17 cellular contexts compared by ENCODE assay signal in the genomic region with DNA sequence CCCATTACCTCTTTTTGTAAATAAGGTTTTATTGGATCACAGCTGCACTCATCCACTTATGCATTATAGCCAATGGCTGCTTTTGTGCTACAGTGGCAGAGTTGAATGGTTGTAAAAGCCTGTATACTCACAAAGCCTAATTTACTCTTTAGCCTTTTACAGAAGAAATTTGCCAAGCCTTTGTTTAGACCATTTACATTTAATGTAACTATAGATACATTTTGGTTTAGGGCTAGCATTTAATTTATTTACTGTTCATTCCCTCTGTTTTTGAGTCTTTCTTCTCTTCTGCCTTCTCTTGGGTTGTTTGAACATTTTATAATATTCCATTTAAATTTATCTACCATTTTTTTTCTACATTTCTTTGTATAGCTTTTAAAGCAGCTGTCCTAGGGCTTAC.
DNase-seq lines count a peak whose midpoint lies in the region; ATAC-seq, FAIRE-seq and TF ChIP-seq lines count a peak whose summit lies in the region.
"Had no signal": no experiment of that assay in that cellular context is flagged by ENCODE, and none has a peak within 500 bp of the region (broad histone marks: within the 10 kb centered on the region; RNA-seq: fewer than 3 reads in every experiment).

No MANE protein-coding gene starts in this region.

- TF ChIP-seq RAD21 in HCT116 (IDR thresholded peaks at IDR 0.05; ENCODE audit: low read depth) (no peak), K562 (CRISPR knock-in tag; conservative IDR thresholded peaks at IDR 0.05 in 1 of 2, IDR thresholded peaks at IDR 0.05 in 1 of 2) (no peak)

- TF ChIP-seq CTCF in HCT116 (IDR thresholded peaks at IDR 0.05 in 2 of 3, conservative IDR thresholded peaks at IDR 0.05 in 1 of 3; ENCODE audit: borderline replicate concordance in 1 of 3, insufficient read depth in 1 of 3, low read depth in 2 of 3, low read length in 2 of 3) = no peak
- no peak for TF ChIP-seq CTCF in K562 (IDR thresholded peaks at IDR 0.05 in 2 of 3, conservative IDR thresholded peaks at IDR 0.05 in 1 of 3; ENCODE audit: insufficient read depth in 2 of 3, low read depth in 1 of 3, low read length in 3 of 3)
- TF ChIP-seq CTCF in gastrocnemius medialis (IDR thresholded peaks at IDR 0.05 in 4 of 5, conservative IDR thresholded peaks at IDR 0.05 in 1 of 5) = no peak

- H2AFZ ChIP-seq in HCT116 (ENCODE audit: low read depth, low read length, poor library complexity, severe bottlenecking) = peak overlapping the region; percentile 42
- H2AFZ ChIP-seq in K562 (ENCODE audit: low read depth, low read length) = peak overlapping the region; percentile 26; the same call in 1 of the 2 replicates

- CTCF ChIA-PET in HCT116 (lab: Charles Lee) (interaction anchor here (2.2 kb wide), 1 partner anchor 265 kb away, joined by 5 read pairs; no protein-coding TSS in a partner anchor), K562 (lab: Yijun Ruan, JAX; ENCODE audit: low intra/inter-chr PET ratio) (no interaction called here)

- no peaks in the 10 kb centered on the region for H4K20me1 ChIP-seq in HCT116 (ENCODE audit: insufficient read depth)
- H4K20me1 ChIP-seq in K562 (replicated peaks; ENCODE audit: control insufficient read depth, insufficient read depth, low read length) = no peaks in the 10 kb centered on the region

- H3K79me2 ChIP-seq in HCT116 (ENCODE audit: insufficient read depth, low read length) (no peaks in the 10 kb centered on the region), K562 (ENCODE audit: control insufficient read depth, insufficient read depth, low read length) (no peaks in the 10 kb centered on the region)

- no peak overlapping the region for H3K9ac ChIP-seq in HCT116 (ENCODE audit: low read length)
- no peak overlapping the region for H3K9ac ChIP-seq in K562 (ENCODE audit: insufficient read depth in 1 of 2, low read depth in 2 of 2, low read length in 2 of 2)
- H3K9ac ChIP-seq: SK-N-SH had no signal

- no peak for FAIRE-seq in K562 (lab: Jason Lieb, UNC)
- FAIRE-seq: GM12878 had no signal

- POLR2A ChIA-PET in HCT116 (lab: Charles Lee) (no interaction called here), K562 (lab: Yijun Ruan, JAX) (no interaction called here)

- H3K4me2 ChIP-seq in HCT116 (ENCODE audit: low read length) = no peak overlapping the region
- no peak overlapping the region for H3K4me2 ChIP-seq in K562 (ENCODE audit: insufficient read depth, low read length)
- H3K4me2 ChIP-seq: SK-N-SH had no signal

- H3K36me3 ChIP-seq in HCT116 (ENCODE audit: control insufficient read depth in 1 of 2, insufficient read depth in 2 of 2, low read length in 2 of 2) (no peaks in the 10 kb centered on the region), K562 (ENCODE audit: control insufficient read depth, insufficient read depth, low read length) (no peaks in the 10 kb centered on the region), gastrocnemius medialis (no peaks in the 10 kb centered on the region)

- H3K9me3 ChIP-seq in HCT116 (ENCODE audit: control insufficient read depth in 1 of 2, insufficient read depth in 1 of 2, low read depth in 1 of 2, low read length in 2 of 2) (no peaks in the 10 kb centered on the region), K562 (replicated peaks; ENCODE audit: control insufficient read depth, insufficient read depth, low read depth, low read length) (no peaks in the 10 kb centered on the region), gastrocnemius medialis (no peaks in the 10 kb centered on the region)
- H3K9me3 ChIP-seq: SK-N-SH had no signal

- H3K4me3 ChIP-seq in HCT116 (replicated peaks in 1 of 2; ENCODE audit: low read depth in 1 of 2, low read length in 2 of 2) = no peak overlapping the region
- no peak overlapping the region for H3K4me3 ChIP-seq in K562
- no peak overlapping the region for H3K4me3 ChIP-seq in gastrocnemius medialis
- H3K4me3 ChIP-seq: GM12878 had no signal

- DNase-seq in NCI-H1105 treated with DMSO at 0.1 percent for 48 hours (lab: John Stamatoyannopoulos, UW) = peak; percentile 14
- no peak for DNase-seq in NCI-H1105 (lab: John Stamatoyannopoulos, UW)
- no peak for DNase-seq in HCT116 (ENCODE audit: low read depth, low spot score)
- peak; percentile 95 for DNase-seq in NCI-H748 (lab: John Stamatoyannopoulos, UW; ENCODE audit: unreplicated experiment)
- DNase-seq in K562 (ENCODE audit: extremely low read depth in 1 of 4, low spot score in 3 of 4) = no peak
- no peak for DNase-seq in gastrocnemius medialis
- no peak for DNase-seq in NCI-H1048 (lab: John Stamatoyannopoulos, UW)
- DNase-seq: COR-L47, DMS 273 treated with DMSO at 0.1 percent for 48 hours, NCI-H2107, NCI-H226, NCI-H524, Right ventricle myocardium superior, SK-N-SH, T-cell had no signal

- H3K4me1 ChIP-seq in HCT116 (ENCODE audit: control insufficient read depth in 1 of 2, insufficient read depth in 2 of 2, low read length in 2 of 2) = peaks cover 0 to 17% of the 10 kb centered on the region in 2 experiments; a peak in 2 of 4 replicates
- peaks cover 0 to 1% of the 10 kb centered on the region in 2 experiments; a peak in 1 of 5 replicates for H3K4me1 ChIP-seq in K562 (replicated peaks in 1 of 2; ENCODE audit: control insufficient read depth in 2 of 2, insufficient read depth in 2 of 2, low read length in 2 of 2)
- H3K4me1 ChIP-seq in gastrocnemius medialis = no peaks in the 10 kb centered on the region

- no peak overlapping the region for H3K27ac ChIP-seq in HCT116 (ENCODE audit: low read depth, low read length)
- no peak overlapping the region for H3K27ac ChIP-seq in K562 (ENCODE audit: extremely low read depth, low read depth, low read length)
- no peak overlapping the region for H3K27ac ChIP-seq in gastrocnemius medialis

- H3K9me1 ChIP-seq in K562 (ENCODE audit: control insufficient read depth, insufficient read depth, low read length) = no peaks in the 10 kb centered on the region

- no TSS peak for BruUV-seq in HCT116 (replicated peaks; lab: Mats Ljungman, UMichigan)
- BruUV-seq in K562 (replicated peaks; lab: Mats Ljungman, UMichigan) = no TSS peak

- in situ Hi-C loops in K562 (cut with MboI) (no loop called here), gastrocnemius medialis (cut with MboI; ENCODE audit: low sequenced_read_pairs in 4 of 4) (no loop called here)

- ATAC-seq in HCT116 (no peak), K562 (no peak), HG03442 (IDR thresholded peaks at IDR 0.05; ENCODE audit: unreplicated experiment) (no peak), gastrocnemius medialis (no peak)
- ATAC-seq: GM12878, T-cell had no signal

- no peaks in the 10 kb centered on the region for H3K9me2 ChIP-seq in HCT116 (ENCODE audit: insufficient read depth)
- H3K9me2 ChIP-seq: SK-N-SH had no signal

- no peak for TF ChIP-seq POLR2A in HCT116 (IDR thresholded peaks at IDR 0.05; ENCODE audit: borderline replicate concordance, extremely low read depth, insufficient read depth, insufficient read length)
- no peak for TF ChIP-seq POLR2A in K562 (conservative IDR thresholded peaks at IDR 0.05)
- no peak for TF ChIP-seq POLR2A in gastrocnemius medialis (IDR thresholded peaks at IDR 0.05)

- intact Hi-C loops in HCT116 (cut with micrococcal nuclease) = no loop called here
- intact Hi-C loops in K562 (cut with micrococcal nuclease) = no loop called here
- intact Hi-C loops in gastrocnemius medialis (cut with DNase I; ENCODE audit: low total_unique reads) = no loop called here

- TF ChIP-seq EP300 in K562 (IDR thresholded peaks at IDR 0.05; ENCODE audit: low read length) = no peak

- H3K27me3 ChIP-seq in HCT116 (ENCODE audit: insufficient read depth, low read length) = no peaks in the 10 kb centered on the region
- H3K27me3 ChIP-seq in K562 (ENCODE audit: control insufficient read depth in 2 of 2, insufficient read depth in 2 of 2, low read length in 2 of 2) = no peaks in the 10 kb centered on the region
- H3K27me3 ChIP-seq in gastrocnemius medialis = no peaks in the 10 kb centered on the region

- RAD21 ChIA-PET in HCT116 (lab: Charles Lee; ENCODE audit: low non-redundant PET in 1 of 2, low total read pairs in 2 of 2, uncharacterized antibody in 2 of 2, unreplicated experiment in 2 of 2) = no interaction called here

TF ChIP-seq in HCT116, 20 proteins besides CTCF, POLR2A, EP300 and RAD21 (continues in another document):
- TF ChIP-seq, protein P1, sequence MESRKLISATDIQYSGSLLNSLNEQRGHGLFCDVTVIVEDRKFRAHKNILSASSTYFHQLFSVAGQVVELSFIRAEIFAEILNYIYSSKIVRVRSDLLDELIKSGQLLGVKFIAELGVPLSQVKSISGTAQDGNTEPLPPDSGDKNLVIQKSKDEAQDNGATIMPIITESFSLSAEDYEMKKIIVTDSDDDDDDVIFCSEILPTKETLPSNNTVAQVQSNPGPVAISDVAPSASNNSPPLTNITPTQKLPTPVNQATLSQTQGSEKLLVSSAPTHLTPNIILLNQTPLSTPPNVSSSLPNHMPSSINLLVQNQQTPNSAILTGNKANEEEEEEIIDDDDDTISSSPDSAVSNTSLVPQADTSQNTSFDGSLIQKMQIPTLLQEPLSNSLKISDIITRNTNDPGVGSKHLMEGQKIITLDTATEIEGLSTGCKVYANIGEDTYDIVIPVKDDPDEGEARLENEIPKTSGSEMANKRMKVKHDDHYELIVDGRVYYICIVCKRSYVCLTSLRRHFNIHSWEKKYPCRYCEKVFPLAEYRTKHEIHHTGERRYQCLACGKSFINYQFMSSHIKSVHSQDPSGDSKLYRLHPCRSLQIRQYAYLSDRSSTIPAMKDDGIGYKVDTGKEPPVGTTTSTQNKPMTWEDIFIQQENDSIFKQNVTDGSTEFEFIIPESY (IDR thresholded peaks at IDR 0.05; ENCODE audit: extremely low read depth, insufficient replicate concordance, low read length) = no peak
- no peak for TF ChIP-seq CBX3 (IDR thresholded peaks at IDR 0.05; ENCODE audit: low read depth)
- TF ChIP-seq SP1 (IDR thresholded peaks at IDR 0.05; ENCODE audit: low read depth) = no peak
- no peak for TF ChIP-seq EZH2phosphoT487 (IDR thresholded peaks at IDR 0.05; ENCODE audit: borderline replicate concordance)

TF ChIP-seq in K562, 482 proteins besides CTCF, POLR2A, EP300 and RAD21:
- TF ChIP-seq ZNF507 (tag; conservative IDR thresholded peaks at IDR 0.05) = peak; percentile 94
- no peak for TF ChIP-seq RCOR1 (IDR thresholded peaks at IDR 0.05; ENCODE audit: borderline replicate concordance in 1 of 2, low read depth in 2 of 2, low read length in 2 of 2)

Comparison
In these comparisons a context has a peak if more than half of its experiments do, and no peak if none do; other contexts are left out.
1. DNase-seq: peak in NCI-H1105 treated with DMSO at 0.1 percent for 48 hours (single experiment) and NCI-H748 (single experiment); none in NCI-H1105 (single experiment), HCT116 (single experiment), K562 (0 of 4), gastrocnemius medialis (0 of 2) and NCI-H1048 (single experiment).